ENCODE assay signal across 9 cellular contexts in genomic region chr10:37384923-37385322, GRCh38.
"Had no signal": no experiment of that assay in that cellular context is flagged by ENCODE, and none has a peak within 500 bp of the region (broad histone marks: within the 10 kb centered on the region; RNA-seq: fewer than 3 reads in every experiment).

No MANE protein-coding gene starts in this region.

- H3K4me3 ChIP-seq: GM23248, HAP-1 had no signal

- DNase-seq: GM23248, GOT3, H7, HFFc6, IMR-90, KG1 had no signal

- H3K36me3 ChIP-seq: HAP-1 had no signal

- H3K9ac ChIP-seq: GM23248 had no signal

- ATAC-seq: HCT116 had no signal

- H3K27ac Mint-ChIP-seq: HFFc6 had no signal

- H3K4me1 ChIP-seq: HAP-1 had no signal

- H3K27ac ChIP-seq: GM23248, HL-60 had no signal

- H2AFZ ChIP-seq: GM23248 had no signal

- H3K9me3 ChIP-seq: HAP-1 had no signal
